Comparison of ENCODE assay signal across 9 cellular contexts in genomic region chr3:116445291-116445841, GRCh38. TPM values are rescaled to one million over a fixed set of nuclear protein-coding genes. Genes with fewer than 3 reads are reported as not detected.
DNase-seq lines count a peak whose midpoint lies in the region; ATAC-seq and TF ChIP-seq lines count a peak whose summit lies in the region.
"Had no signal": no experiment of that assay in that cellular context is flagged by ENCODE, and none has a peak within 500 bp of the region (broad histone marks: within the 10 kb centered on the region; RNA-seq: fewer than 3 reads in every experiment).

Gene LSAMP, minus strand, starts transcription at chr3:116445487.

- TF ChIP-seq CTCF in HEK293 (tag by site-specific recombination; IDR thresholded peaks at IDR 0.05) (no peak), SK-N-SH (IDR thresholded peaks at IDR 0.05) (no peak), right atrium auricular region (IDR thresholded peaks at IDR 0.05) (no peak)

- peak within 1 kb of the TSS; percentile 98 for H2AFZ ChIP-seq in SK-N-SH (ENCODE audit: low read depth)

- no peaks in the 10 kb centered on the region for H3K27me3 ChIP-seq in SK-N-SH (ENCODE audit: insufficient read depth)
- H3K27me3 ChIP-seq in right atrium auricular region = no peaks in the 10 kb centered on the region
- no peaks in the 10 kb centered on the region for H3K27me3 ChIP-seq in rectal smooth muscle tissue (ENCODE audit: control insufficient read depth, insufficient read depth, low read length)

- POLR2A ChIA-PET in HEK293 (lab: Yijun Ruan, JAX) = no interaction called here
- POLR2A ChIA-PET in SK-N-SH (lab: Yijun Ruan, JAX) = no interaction called here

- H3K36me3 ChIP-seq in HEK293 (ENCODE audit: control insufficient read depth in 2 of 2, insufficient read depth in 1 of 2, low read length in 2 of 2) (no peaks in the 10 kb centered on the region), SK-N-SH (replicated peaks in 1 of 2; ENCODE audit: control insufficient read depth in 1 of 2, insufficient read depth in 2 of 2, low read length in 1 of 2) (no peaks in the 10 kb centered on the region), right atrium auricular region (no peaks in the 10 kb centered on the region), rectal smooth muscle tissue (ENCODE audit: control insufficient read depth, insufficient read depth, low read length) (no peaks in the 10 kb centered on the region)
- H3K36me3 ChIP-seq: SJSA1 had no signal

- H3F3A ChIP-seq in SK-N-SH (replicated peaks; ENCODE audit: insufficient read depth) = peaks cover 3% of the 10 kb centered on the region

- CTCF ChIA-PET in HEK293 (lab: Yijun Ruan, JAX) = no interaction called here
- CTCF ChIA-PET in SK-N-SH (lab: Yijun Ruan, JAX) = interaction anchor here (0.6 kb wide), 1 partner anchor 18 kb away, joined by 3 read pairs; no protein-coding TSS in a partner anchor

- H3K4me2 ChIP-seq in SK-N-SH = peak within 1 kb of the TSS; percentile 84

- WGBS in SK-N-SH (ENCODE audit: low lambda C conversion rate) = 13% methylated on average over 13 of the region's 15 CpGs

- ATAC-seq in HG03378 (IDR thresholded peaks at IDR 0.05; ENCODE audit: unreplicated experiment) = no peak
- no peak for ATAC-seq in GM21515 (IDR thresholded peaks at IDR 0.05; ENCODE audit: unreplicated experiment)

- H3K9me2 ChIP-seq in SK-N-SH = no peaks in the 10 kb centered on the region

- no peaks in the 10 kb centered on the region for H4K20me1 ChIP-seq in SK-N-SH (ENCODE audit: insufficient read depth)

- peak within 1 kb of the TSS; percentile 42; the same call in 1 of the 2 replicates for H3K9ac ChIP-seq in SK-N-SH
- H3K9ac ChIP-seq in rectal smooth muscle tissue (ENCODE audit: low read length) = peak within 1 kb of the TSS; percentile 8

- no peak for TF ChIP-seq EP300 in SK-N-SH (IDR thresholded peaks at IDR 0.05; ENCODE audit: borderline replicate concordance in 1 of 2, low read depth in 1 of 2, low read length in 1 of 2)

- H3K9me3 ChIP-seq in HEK293 (ENCODE audit: control insufficient read depth, insufficient read depth, low read depth, low read length) (no peaks in the 10 kb centered on the region), SK-N-SH (no peaks in the 10 kb centered on the region), right atrium auricular region (no peaks in the 10 kb centered on the region)
- H3K9me3 ChIP-seq: SJSA1 had no signal

- DNase-seq in SK-N-SH (peak; percentile 76), right atrium auricular region (ENCODE audit: low spot score) (no peak), GDM1 (lab: John Stamatoyannopoulos, UW) (no peak), HCEC 1CT (no peak)

- H3K79me2 ChIP-seq in SK-N-SH (ENCODE audit: insufficient read depth) = no peaks in the 10 kb centered on the region

- H3K4me1 ChIP-seq in HEK293 (ENCODE audit: control insufficient read depth, insufficient read depth, low read length) = no peaks in the 10 kb centered on the region
- peaks cover 5 to 13% of the 10 kb centered on the region in 2 experiments; a peak in 3 of 4 replicates for H3K4me1 ChIP-seq in SK-N-SH (ENCODE audit: control insufficient read depth in 1 of 2, insufficient read depth in 2 of 2, low read depth in 1 of 2, low read length in 1 of 2)
- H3K4me1 ChIP-seq in right atrium auricular region = no peaks in the 10 kb centered on the region
- H3K4me1 ChIP-seq in rectal smooth muscle tissue (ENCODE audit: control insufficient read depth, insufficient read depth, low read length) = peaks cover 10% of the 10 kb centered on the region
- H3K4me1 ChIP-seq: SJSA1 had no signal

- H3K27ac ChIP-seq in HEK293 (ENCODE audit: extremely low read depth, low read depth, low read length) (no peak within 1 kb of the TSS), SK-N-SH (ENCODE audit: low read depth in 2 of 2, low read length in 1 of 2) (peak within 1 kb of the TSS; percentile 35 to 72; a peak in 2 of 4 replicates), right atrium auricular region (no peak within 1 kb of the TSS), rectal smooth muscle tissue (ENCODE audit: low read depth, low read length) (peak within 1 kb of the TSS; percentile 54)
- H3K27ac ChIP-seq: SJSA1 had no signal

- 0 out of 2 replicates have a peak, but pooled peaks have one; percentile 3 for TF ChIP-seq RAD21 in SK-N-SH (IDR thresholded peaks at IDR 0.05; ENCODE audit: low read length)

- H3K4me3 ChIP-seq in HEK293 (ENCODE audit: low read depth, low read length) (peak within 1 kb of the TSS; percentile 41), SK-N-SH (ENCODE audit: low read depth in 2 of 2, low read length in 1 of 2) (peak within 1 kb of the TSS; percentile 54 to 63), right atrium auricular region (peak within 1 kb of the TSS; percentile 10 to 39), rectal smooth muscle tissue (ENCODE audit: low read length) (peak within 1 kb of the TSS; percentile 75)
- H3K4me3 ChIP-seq: SJSA1 had no signal

TF ChIP-seq in HEK293, 187 proteins besides CTCF, POLR2A, EP300 and RAD21:
- TF ChIP-seq ZNF571 (tag by site-specific recombination; IDR thresholded peaks at IDR 0.05) (no peak), ZNF670 (tag by site-specific recombination; IDR thresholded peaks at IDR 0.05; ENCODE audit: low read depth) (no peak)

TF ChIP-seq in SK-N-SH, 30 proteins besides CTCF, POLR2A, EP300 and RAD21:
- no peak for TF ChIP-seq MXI1 (IDR thresholded peaks at IDR 0.05; ENCODE audit: low read depth, low read length)

RNA-seq across cellular contexts. Expression of gene LSAMP, which starts in this region (rescaled TPM):
- 5.5 and 6.6 TPM in 2 replicates for polyA plus RNA-seq in SK-N-SH (2012; rRNA removed)
- 4.5 and 6.5 TPM in 2 replicates for polyA plus RNA-seq in SK-N-SH (2012; cell fraction: cytosol; rRNA removed)
- 9.9 TPM in 2 replicates for polyA plus RNA-seq in SK-N-SH (2012; cell fraction: nucleus; rRNA removed)
- total RNA-seq in right atrium auricular region = 1 to 10 TPM; 1.7 to 2.1 TPM
- total RNA-seq: SJSA1 had no signal

Comparison
In these comparisons a context has a peak if more than half of its experiments do, and no peak if none do; other contexts are left out.
1. H3K27ac ChIP-seq: peak in SK-N-SH (2 of 2) and rectal smooth muscle tissue (single experiment); none in HEK293 (single experiment) and right atrium auricular region (0 of 2).
2. H3K4me3 ChIP-seq: peak in every context shown above with its lines; median percentile 75 in rectal smooth muscle tissue; 58 in SK-N-SH; 41 in HEK293; 24 in right atrium auricular region.